Comparison of ENCODE assay signal across 1 cellular context in the genomic region with DNA sequence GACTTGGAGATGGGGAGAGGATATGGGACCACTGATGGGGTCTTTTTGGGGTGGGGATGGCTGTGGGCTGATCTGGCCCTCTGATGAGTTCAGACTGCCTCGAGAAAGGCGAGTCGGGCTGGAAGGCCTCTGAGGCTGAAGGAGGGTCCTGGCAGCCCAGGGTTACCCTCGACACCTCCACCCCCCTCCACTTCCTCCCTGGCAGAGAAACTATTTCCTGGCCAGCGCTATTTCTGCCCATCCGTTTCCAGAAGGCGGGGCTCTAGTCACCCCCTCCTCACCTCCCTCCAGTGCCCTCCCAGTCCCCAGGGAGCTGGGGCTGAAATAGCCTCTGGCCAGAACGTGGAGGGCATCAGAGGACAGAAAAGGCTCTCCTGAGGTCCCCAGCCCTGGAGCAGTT.
TF ChIP-seq lines count a peak whose summit lies in the region.

No MANE protein-coding gene starts in this region.

TF ChIP-seq in GM23338, 12 proteins besides CTCF, POLR2A, EP300 and RAD21 (continued from another document):
- TF ChIP-seq, protein P1, sequence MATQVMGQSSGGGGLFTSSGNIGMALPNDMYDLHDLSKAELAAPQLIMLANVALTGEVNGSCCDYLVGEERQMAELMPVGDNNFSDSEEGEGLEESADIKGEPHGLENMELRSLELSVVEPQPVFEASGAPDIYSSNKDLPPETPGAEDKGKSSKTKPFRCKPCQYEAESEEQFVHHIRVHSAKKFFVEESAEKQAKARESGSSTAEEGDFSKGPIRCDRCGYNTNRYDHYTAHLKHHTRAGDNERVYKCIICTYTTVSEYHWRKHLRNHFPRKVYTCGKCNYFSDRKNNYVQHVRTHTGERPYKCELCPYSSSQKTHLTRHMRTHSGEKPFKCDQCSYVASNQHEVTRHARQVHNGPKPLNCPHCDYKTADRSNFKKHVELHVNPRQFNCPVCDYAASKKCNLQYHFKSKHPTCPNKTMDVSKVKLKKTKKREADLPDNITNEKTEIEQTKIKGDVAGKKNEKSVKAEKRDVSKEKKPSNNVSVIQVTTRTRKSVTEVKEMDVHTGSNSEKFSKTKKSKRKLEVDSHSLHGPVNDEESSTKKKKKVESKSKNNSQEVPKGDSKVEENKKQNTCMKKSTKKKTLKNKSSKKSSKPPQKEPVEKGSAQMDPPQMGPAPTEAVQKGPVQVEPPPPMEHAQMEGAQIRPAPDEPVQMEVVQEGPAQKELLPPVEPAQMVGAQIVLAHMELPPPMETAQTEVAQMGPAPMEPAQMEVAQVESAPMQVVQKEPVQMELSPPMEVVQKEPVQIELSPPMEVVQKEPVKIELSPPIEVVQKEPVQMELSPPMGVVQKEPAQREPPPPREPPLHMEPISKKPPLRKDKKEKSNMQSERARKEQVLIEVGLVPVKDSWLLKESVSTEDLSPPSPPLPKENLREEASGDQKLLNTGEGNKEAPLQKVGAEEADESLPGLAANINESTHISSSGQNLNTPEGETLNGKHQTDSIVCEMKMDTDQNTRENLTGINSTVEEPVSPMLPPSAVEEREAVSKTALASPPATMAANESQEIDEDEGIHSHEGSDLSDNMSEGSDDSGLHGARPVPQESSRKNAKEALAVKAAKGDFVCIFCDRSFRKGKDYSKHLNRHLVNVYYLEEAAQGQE (IDR thresholded peaks at IDR 0.05; ENCODE audit: unreplicated experiment), result no peak
